In the genomic region with DNA sequence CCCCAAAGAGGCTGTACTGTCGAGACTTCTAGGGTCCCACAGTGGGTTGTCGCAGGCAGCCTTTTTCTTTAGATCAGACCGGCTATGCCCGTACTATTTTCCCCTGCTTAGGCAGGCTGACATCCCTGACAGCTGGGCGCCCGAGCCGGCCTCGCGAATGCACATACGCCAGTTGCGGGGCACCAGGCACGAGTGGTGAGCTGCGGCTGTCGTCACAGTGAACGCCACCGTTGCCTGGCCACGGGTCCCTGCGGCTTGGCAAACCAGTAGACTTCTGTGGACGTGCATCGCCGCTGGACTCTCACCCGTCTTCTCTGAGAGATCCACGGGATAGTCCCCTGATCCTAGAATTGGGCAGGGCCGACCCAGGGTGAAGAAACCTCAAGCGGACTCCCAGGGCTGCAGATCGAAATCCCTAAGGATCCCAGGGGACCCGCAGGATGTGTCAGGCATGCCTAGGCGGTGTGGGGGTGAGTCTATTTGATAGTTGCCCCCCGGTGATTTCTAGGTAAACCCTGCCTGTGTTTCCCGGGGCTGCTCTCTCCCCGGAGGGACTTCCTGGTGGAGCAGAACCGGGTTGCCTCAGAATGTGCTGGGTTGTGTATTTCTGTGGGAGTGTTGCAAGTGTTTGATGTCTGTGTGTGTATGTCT, we compare ENCODE assay signal across 17 cellular contexts. TPM values are rescaled to one million over a fixed set of nuclear protein-coding genes. Genes with fewer than 3 reads are reported as not detected.
A peak's percentile ranks its signal among the peaks of the same experiment; 100 is the strongest.
DNase-seq lines count a peak whose midpoint lies in the region; ATAC-seq and TF ChIP-seq lines count a peak whose summit lies in the region.
"Had no signal": no experiment of that assay in that cellular context is flagged by ENCODE, and none has a peak within 500 bp of the region (broad histone marks: within the 10 kb centered on the region; RNA-seq: fewer than 3 reads in every experiment).

No MANE protein-coding gene starts in this region.

- peaks cover 6% of the 10 kb centered on the region for H3K9me3 Mint-ChIP-seq in chondrocyte (ENCODE audit: low read depth)
- peaks cover 42% of the 10 kb centered on the region for H3K9me3 Mint-ChIP-seq in activated T-helper 2 cell treated with anti-CD3 and anti-CD28 coated beads, Interferon-gamma antibody, Interleukin-2, Interleukin-4, amounts not matched to agents 10 μg/mL and 5 μg/mL and 100 μg/mL, durations not matched to agents 14 hours and 24 hours and 36 hours
- H3K9me3 Mint-ChIP-seq: CD4-positive, alpha-beta T cell had no signal

- H3K9ac ChIP-seq in DND-41 (ENCODE audit: low read depth, low read length) = no peak overlapping the region

- no peaks in the 10 kb centered on the region for H3K27me3 Mint-ChIP-seq in chondrocyte (ENCODE audit: low read depth)
- H3K27me3 Mint-ChIP-seq in activated T-helper 2 cell treated with anti-CD3 and anti-CD28 coated beads, Interferon-gamma antibody, Interleukin-2, Interleukin-4, amounts not matched to agents 10 μg/mL and 5 μg/mL and 100 μg/mL, durations not matched to agents 14 hours and 24 hours and 36 hours (ENCODE audit: low read depth) = no peaks in the 10 kb centered on the region
- H3K27me3 Mint-ChIP-seq: B cell; CD4-positive, alpha-beta T cell had no signal

- H3K27me3 ChIP-seq in DND-41 (ENCODE audit: insufficient read depth, low read length, poor library complexity) (no peaks in the 10 kb centered on the region), lung (ENCODE audit: control insufficient read depth, insufficient read depth) (no peaks in the 10 kb centered on the region)
- H3K27me3 ChIP-seq: SJSA1 had no signal

- H3K79me2 ChIP-seq in DND-41 (ENCODE audit: insufficient read depth, low read length) = no peaks in the 10 kb centered on the region

- no peak overlapping the region for H2AFZ ChIP-seq in DND-41 (ENCODE audit: low read depth, low read length)

- H3K4me1 ChIP-seq in DND-41 (ENCODE audit: insufficient read depth, low read length) (peaks cover 6% of the 10 kb centered on the region; the same call in 1 of the 2 replicates), lung (ENCODE audit: control insufficient read depth in 2 of 2, insufficient read depth in 2 of 2, low read length in 2 of 2) (no peaks in the 10 kb centered on the region)
- H3K4me1 ChIP-seq: SJSA1 had no signal

- no peak for TF ChIP-seq CTCF in DND-41 (IDR thresholded peaks at IDR 0.05; ENCODE audit: borderline replicate concordance, extremely low read depth, low read length, poor library complexity, severe bottlenecking)
- no peak for TF ChIP-seq CTCF in chondrocyte (IDR thresholded peaks at IDR 0.05)
- no peak for TF ChIP-seq CTCF in lung (IDR thresholded peaks at IDR 0.05; ENCODE audit: control extremely low read depth, extremely low read depth)

- H3K4me1 Mint-ChIP-seq in chondrocyte (ENCODE audit: low read depth) = no peaks in the 10 kb centered on the region
- no peaks in the 10 kb centered on the region for H3K4me1 Mint-ChIP-seq in activated T-helper 2 cell treated with anti-CD3 and anti-CD28 coated beads, Interferon-gamma antibody, Interleukin-2, Interleukin-4, amounts not matched to agents 10 μg/mL and 5 μg/mL and 100 μg/mL, durations not matched to agents 14 hours and 24 hours and 36 hours (ENCODE audit: low read depth)
- H3K4me1 Mint-ChIP-seq: B cell had no signal

- intact Hi-C loops in activated T-helper 2 cell treated with anti-CD3 and anti-CD28 coated beads, Interferon-gamma antibody, Interleukin-2, Interleukin-4, amounts not matched to agents 10 μg/mL and 5 μg/mL and 100 μg/mL, durations not matched to agents 14 hours and 24 hours and 36 hours (cut with micrococcal nuclease) = no loop called here

- 94 to 95% methylated on average over 32 of the region's 32 CpGs for WGBS in lung, 2 donors

- no peak overlapping the region for H3K4me2 ChIP-seq in DND-41 (ENCODE audit: insufficient read depth, low read length)

- DNase-seq in AG08396 (ENCODE audit: low spot score) (peak; percentile 2), DND-41 (peak; percentile 2), chondrocyte (ENCODE audit: low spot score) (peak; percentile 91), lung (ENCODE audit: low spot score) (peak; percentile 26), epidermal melanocyte (ENCODE audit: insufficient read length, low spot score) (no peak)
- DNase-seq in activated T-helper 2 cell treated with anti-CD3 and anti-CD28 coated beads, Interferon-gamma antibody, Interleukin-2, Interleukin-4, amounts not matched to agents 10 μg/mL and 5 μg/mL and 100 μg/mL, durations not matched to agents 14 hours and 24 hours and 36 hours (ENCODE audit: low spot score) = no peak
- DNase-seq: CD4-positive, alpha-beta T cell; Karpas-422; MM.1S; NCI-H1105; NCI-H1694 treated with DMSO at 0.1 percent for 48 hours; NCI-H446 had no signal

- H3K27ac ChIP-seq in DND-41 (ENCODE audit: low read length) = no peak overlapping the region
- H3K27ac ChIP-seq in lung (ENCODE audit: low read depth in 1 of 2, low read length in 1 of 2) = no peak overlapping the region
- H3K27ac ChIP-seq: RWPE1, SJSA1 had no signal

- H4K20me1 ChIP-seq in DND-41 (ENCODE audit: insufficient read depth, low read length) = no peaks in the 10 kb centered on the region

- no peak overlapping the region for H3K4me3 Mint-ChIP-seq in chondrocyte (ENCODE audit: unreplicated experiment)
- H3K4me3 Mint-ChIP-seq in activated T-helper 2 cell treated with anti-CD3 and anti-CD28 coated beads, Interferon-gamma antibody, Interleukin-2, Interleukin-4, amounts not matched to agents 10 μg/mL and 5 μg/mL and 100 μg/mL, durations not matched to agents 14 hours and 24 hours and 36 hours (ENCODE audit: low read depth) = no peak overlapping the region
- H3K4me3 Mint-ChIP-seq: B cell; CD4-positive, alpha-beta T cell had no signal

- H3K36me3 ChIP-seq in DND-41 (ENCODE audit: insufficient read depth, low read length) (no peaks in the 10 kb centered on the region), lung (ENCODE audit: control insufficient read depth in 2 of 2, insufficient read depth in 2 of 2, low read length in 2 of 2) (no peaks in the 10 kb centered on the region)
- H3K36me3 ChIP-seq: SJSA1 had no signal

- H3K4me3 ChIP-seq in DND-41 (ENCODE audit: low read depth in 1 of 2, low read length in 2 of 2) = no peak overlapping the region
- H3K4me3 ChIP-seq in lung = no peak overlapping the region
- H3K4me3 ChIP-seq: SJSA1 had no signal

- no peaks in the 10 kb centered on the region for H3K36me3 Mint-ChIP-seq in chondrocyte (ENCODE audit: low read depth)
- no peaks in the 10 kb centered on the region for H3K36me3 Mint-ChIP-seq in activated T-helper 2 cell treated with anti-CD3 and anti-CD28 coated beads, Interferon-gamma antibody, Interleukin-2, Interleukin-4, amounts not matched to agents 10 μg/mL and 5 μg/mL and 100 μg/mL, durations not matched to agents 14 hours and 24 hours and 36 hours (ENCODE audit: low read depth)

- no peak for ATAC-seq in DND-41 (ENCODE audit: insufficient read depth, low read depth)
- ATAC-seq in lung (ENCODE audit: insufficient read depth, low FRiP score) = no peak
- ATAC-seq in HG02623 (IDR thresholded peaks at IDR 0.05; ENCODE audit: unreplicated experiment) = no peak
- no peak for ATAC-seq in HG02938 (IDR thresholded peaks at IDR 0.05; ENCODE audit: unreplicated experiment)

- H3K9me3 ChIP-seq in DND-41 (ENCODE audit: insufficient read depth, low read length, severe bottlenecking) (peaks cover 21% of the 10 kb centered on the region), lung (ENCODE audit: control insufficient read depth in 2 of 2, insufficient read depth in 1 of 2, low read length in 1 of 2) (peaks cover 0 to 23% of the 10 kb centered on the region in 2 donors)

- no peak overlapping the region for H3K27ac Mint-ChIP-seq in chondrocyte (ENCODE audit: unreplicated experiment)
- no peak overlapping the region for H3K27ac Mint-ChIP-seq in activated T-helper 2 cell treated with anti-CD3 and anti-CD28 coated beads, Interferon-gamma antibody, Interleukin-2, Interleukin-4, amounts not matched to agents 10 μg/mL and 5 μg/mL and 100 μg/mL, durations not matched to agents 14 hours and 24 hours and 36 hours
- H3K27ac Mint-ChIP-seq: B cell; CD4-positive, alpha-beta T cell had no signal

RNA-seq across cellular contexts. Expression of a gene that starts 33.0 kb away (rescaled TPM):
- total RNA-seq in chondrocyte (1.5 to 3.4 TPM (median 1.7 TPM) in 3 replicates), lung (10 to 100 TPM; 12.4 to 15.7 TPM)
- 1 to 10 TPM; 3.0 to 5.0 TPM for polyA plus RNA-seq in lung
- 7.2 and 7.5 TPM in 2 replicates for total RNA-seq in activated T-helper 2 cell treated with anti-CD3 and anti-CD28 coated beads, Interferon-gamma antibody, Interleukin-2, Interleukin-4, amounts not matched to agents 10 μg/mL and 5 μg/mL and 100 μg/mL, durations not matched to agents 14 hours and 24 hours and 36 hours

Comparison
In these comparisons a context has a peak if more than half of its experiments do, and no peak if none do; other contexts are left out.
1. DNase-seq: peak in AG08396 (single experiment), DND-41 (single experiment), chondrocyte (single experiment) and lung (single experiment); none in epidermal melanocyte (single experiment) and activated T-helper 2 cell treated with anti-CD3 and anti-CD28 coated beads, Interferon-gamma antibody, Interleukin-2, Interleukin-4, amounts not matched to agents 10 μg/mL and 5 μg/mL and 100 μg/mL, durations not matched to agents 14 hours and 24 hours and 36 hours (single experiment).